In the genomic region with DNA sequence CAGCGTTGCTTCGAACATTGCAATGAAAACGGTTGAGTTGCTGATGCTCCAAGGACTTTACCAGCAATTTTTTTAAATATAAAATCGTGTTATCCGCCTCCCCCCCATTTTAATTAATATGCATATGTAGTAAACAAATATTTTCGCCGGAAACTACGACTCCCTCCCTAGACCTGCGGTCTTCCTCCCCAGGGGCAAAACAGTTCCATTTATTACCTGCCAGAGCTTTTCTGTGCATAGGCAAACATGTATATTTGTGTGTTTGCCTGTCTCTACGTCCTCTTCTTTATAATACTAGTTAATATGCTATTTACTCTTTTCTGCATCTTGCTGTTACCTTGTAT, we compare ENCODE assay signal across 8 cellular contexts. TPM values are rescaled to one million over a fixed set of nuclear protein-coding genes. Genes with fewer than 3 reads are reported as not detected.
A peak's percentile ranks its signal among the peaks of the same experiment; 100 is the strongest.
DNase-seq lines count a peak whose midpoint lies in the region; ATAC-seq, FAIRE-seq and TF ChIP-seq lines count a peak whose summit lies in the region.

No MANE protein-coding gene starts in this region.

- H3K4me1 Mint-ChIP-seq in CD4-positive, alpha-beta T cell (ENCODE audit: low read depth) = peaks cover 14% of the 10 kb centered on the region

- peak overlapping the region; percentile 79 for H3K4me3 ChIP-seq in MM.1S (ENCODE audit: low read length)
- peak overlapping the region; percentile 81 for H3K4me3 ChIP-seq in fibroblast of villous mesenchyme (ENCODE audit: low read depth, low read length)

- H4K20me1 ChIP-seq in MM.1S (ENCODE audit: insufficient read depth, low read length) = peaks cover 4% of the 10 kb centered on the region; the same call in 1 of the 2 replicates

- H3K27ac ChIP-seq in CD4-positive, alpha-beta T cell (ENCODE audit: low read depth, low read length) = peak overlapping the region; percentile 76
- peak overlapping the region; percentile 83 for H3K27ac ChIP-seq in MM.1S (ENCODE audit: low read length)

- peak overlapping the region; percentile 80 for H3K9ac ChIP-seq in MM.1S (ENCODE audit: low read length)

- FAIRE-seq in GM12891 (lab: Jason Lieb, UNC) = no peak

- H3K9me3 Mint-ChIP-seq in CD4-positive, alpha-beta T cell = no peaks in the 10 kb centered on the region

- H3K9me2 ChIP-seq in MM.1S (replicated peaks; ENCODE audit: insufficient read depth, low read length) = no peaks in the 10 kb centered on the region

- H3K27ac Mint-ChIP-seq in CD4-positive, alpha-beta T cell = no peak overlapping the region

- CTCF ChIA-PET in CD4-positive, alpha-beta T cell (lab: Charles Lee) = interaction anchor here (0.7 to 2.6 kb wide), 9 partner anchors 10 to 242 kb away, joined by 3 to 23 read pairs (median 3); a partner anchor contains a TSS

- no peak for DNase-seq in CD4-positive, alpha-beta T cell
- DNase-seq in MM.1S (peak; percentile 36), fibroblast of villous mesenchyme (ENCODE audit: low read depth) (no peak), superior temporal gyrus (ENCODE audit: extremely low spot score) (peak; percentile 41), NCI-H748 treated with DMSO at 0.1 percent for 48 hours (lab: John Stamatoyannopoulos, UW) (no peak), GM12891 (ENCODE audit: insufficient read length, low spot score) (no peak), SIG-M5 treated with dmso at 0.1 percent for 504 hours (lab: John Stamatoyannopoulos, UW; ENCODE audit: unreplicated experiment) (no peak)

- peaks cover 14% of the 10 kb centered on the region for H3F3A ChIP-seq in MM.1S (ENCODE audit: insufficient read depth, low read length)

- H3K27me3 ChIP-seq in CD4-positive, alpha-beta T cell (ENCODE audit: control insufficient read depth, insufficient read depth, low read length) = no peaks in the 10 kb centered on the region
- H3K27me3 ChIP-seq in MM.1S (replicated peaks; ENCODE audit: insufficient read depth, low read length) = no peaks in the 10 kb centered on the region

- H3K9me3 ChIP-seq in CD4-positive, alpha-beta T cell (ENCODE audit: control insufficient read depth, low read length) = no peaks in the 10 kb centered on the region
- H3K9me3 ChIP-seq in MM.1S (replicated peaks; ENCODE audit: insufficient read depth, low read length) = no peaks in the 10 kb centered on the region

- H3K27me3 Mint-ChIP-seq in CD4-positive, alpha-beta T cell = no peaks in the 10 kb centered on the region

- no peaks in the 10 kb centered on the region; the same call in 1 of the 2 replicates for H3K36me3 ChIP-seq in MM.1S (replicated peaks; ENCODE audit: insufficient read depth, low read length)

- TF ChIP-seq CTCF in CD4-positive, alpha-beta T cell (IDR thresholded peaks at IDR 0.05) = peak; percentile 12
- TF ChIP-seq CTCF in MM.1S (IDR thresholded peaks at IDR 0.05; ENCODE audit: low read length) (no peak), fibroblast of villous mesenchyme (IDR thresholded peaks at IDR 0.05; ENCODE audit: insufficient read depth, low read depth, low read length) (no peak)

- H3K4me2 ChIP-seq in MM.1S (ENCODE audit: low read depth, low read length) = peak overlapping the region; percentile 97

- intact Hi-C loops in CD4-positive, alpha-beta T cell (cut with DNase I, micrococcal nuclease) = loop anchor here (5.0 kb wide), 3 partner anchors 95 to 1045 kb away; a partner anchor contains a TSS

- POLR2A ChIA-PET in CD4-positive, alpha-beta T cell (lab: Charles Lee) = interaction anchor here (0.8 to 3.5 kb wide), 22 partner anchors 9 to 1721 kb away, joined by 3 to 60 read pairs (median 6); a partner anchor contains a TSS

- H3K4me3 Mint-ChIP-seq in CD4-positive, alpha-beta T cell = no peak overlapping the region

- peaks cover 12% of the 10 kb centered on the region for H3K4me1 ChIP-seq in MM.1S (ENCODE audit: low read length)

- H3K36me3 Mint-ChIP-seq in CD4-positive, alpha-beta T cell (ENCODE audit: low read depth) = peaks cover 14% of the 10 kb centered on the region

- no peak for TF ChIP-seq POLR2A in GM12891 (IDR thresholded peaks at IDR 0.05; ENCODE audit: low read depth, low read length)

- H2AFZ ChIP-seq in MM.1S (ENCODE audit: low read length) = peak overlapping the region; percentile 89

- no peak for ATAC-seq in CD4-positive, alpha-beta T cell (ENCODE audit: poor library complexity)
- peak; percentile 5 for ATAC-seq in GM21576 (IDR thresholded peaks at IDR 0.05; ENCODE audit: unreplicated experiment)

- H3K79me2 ChIP-seq in MM.1S (ENCODE audit: low read length) = peaks cover 43% of the 10 kb centered on the region

TF ChIP-seq in GM12891, 5 proteins besides CTCF, POLR2A, EP300 and RAD21:
- TF ChIP-seq SPI1 (IDR thresholded peaks at IDR 0.05; ENCODE audit: low read depth, low read length) = no peak
- no peak for TF ChIP-seq POLR2AphosphoS5 (IDR thresholded peaks at IDR 0.05; ENCODE audit: low read depth, low read length)
- TF ChIP-seq POU2F2 (IDR thresholded peaks at IDR 0.05; ENCODE audit: low read depth, low read length) = no peak
- no peak for TF ChIP-seq TAF1 (IDR thresholded peaks at IDR 0.05; ENCODE audit: low read depth, low read length)
- no peak for TF ChIP-seq PAX5 (IDR thresholded peaks at IDR 0.05; ENCODE audit: insufficient read depth, low read length, severe bottlenecking)

RNA-seq across cellular contexts. Expression of a gene that starts 0.6 kb away (rescaled TPM):
- 100 to 1,000 TPM; 163 to 164 TPM for total RNA-seq in CD4-positive, alpha-beta T cell
- 82.1 and 84.2 TPM in 2 replicates for total RNA-seq in fibroblast of villous mesenchyme
- polyA plus RNA-seq in GM12891 (2012; ENCODE audit: low read depth, missing spikeins) = 100 TPM

Comparison
In these comparisons a context has a peak if more than half of its experiments do, and no peak if none do; other contexts are left out.
1. DNase-seq: peak in MM.1S (single experiment) and superior temporal gyrus (single experiment); none in CD4-positive, alpha-beta T cell (0 of 10), fibroblast of villous mesenchyme (single experiment), NCI-H748 treated with DMSO at 0.1 percent for 48 hours (single experiment), GM12891 (single experiment) and SIG-M5 treated with dmso at 0.1 percent for 504 hours (single experiment).